In genomic region chr16:75952124-75952523, GRCh38 we compare ENCODE assay signal across 35 cellular contexts.
"Had no signal": no experiment of that assay in that cellular context is flagged by ENCODE, and none has a peak within 500 bp of the region (broad histone marks: within the 10 kb centered on the region; RNA-seq: fewer than 3 reads in every experiment).

No MANE protein-coding gene starts in this region.

- H3K27me3 ChIP-seq: MG63 had no signal

- H3K9me3 ChIP-seq: MG63 had no signal

- H3K4me3 ChIP-seq: MG63 had no signal

- H3K36me3 ChIP-seq: MG63 had no signal

- DNase-seq: Karpas-422, Kasumi-1, MG63, MM.1S, MV-4-11, NCI-H1048, NCI-H1092, NCI-H1092 treated with DMSO at 0.1 percent for 48 hours, NCI-H1105, NCI-H1105 treated with DMSO at 0.1 percent for 48 hours, NCI-H1417, NCI-H1417 treated with DMSO at 0.1 percent for 48 hours, NCI-H1436, NCI-H1436 treated with DMSO at 0.1 percent for 48 hours, NCI-H146, NCI-H1694, NCI-H1694 treated with DMSO at 0.1 percent for 48 hours, NCI-H187, NCI-H187 treated with DMSO at 0.1 percent for 48 hours, NCI-H1930, NCI-H2029, NCI-H2029 treated with DMSO at 0.1 percent for 48 hours, NCI-H2081, NCI-H2081 treated with DMSO at 0.1 percent for 48 hours, NCI-H2107, NCI-H2171, NCI-H2171 treated with DMSO at 0.1 percent for 48 hours, NCI-H2227 treated with DMSO at 0.1 percent for 48 hours, NCI-H226, NCI-H345, NCI-H446, NCI-H446 treated with DMSO at 0.1 percent for 48 hours, NCI-H510A, NCI-H510A treated with DMSO at 0.1 percent for 48 hours, NCI-H524 had no signal
